In the genomic region with DNA sequence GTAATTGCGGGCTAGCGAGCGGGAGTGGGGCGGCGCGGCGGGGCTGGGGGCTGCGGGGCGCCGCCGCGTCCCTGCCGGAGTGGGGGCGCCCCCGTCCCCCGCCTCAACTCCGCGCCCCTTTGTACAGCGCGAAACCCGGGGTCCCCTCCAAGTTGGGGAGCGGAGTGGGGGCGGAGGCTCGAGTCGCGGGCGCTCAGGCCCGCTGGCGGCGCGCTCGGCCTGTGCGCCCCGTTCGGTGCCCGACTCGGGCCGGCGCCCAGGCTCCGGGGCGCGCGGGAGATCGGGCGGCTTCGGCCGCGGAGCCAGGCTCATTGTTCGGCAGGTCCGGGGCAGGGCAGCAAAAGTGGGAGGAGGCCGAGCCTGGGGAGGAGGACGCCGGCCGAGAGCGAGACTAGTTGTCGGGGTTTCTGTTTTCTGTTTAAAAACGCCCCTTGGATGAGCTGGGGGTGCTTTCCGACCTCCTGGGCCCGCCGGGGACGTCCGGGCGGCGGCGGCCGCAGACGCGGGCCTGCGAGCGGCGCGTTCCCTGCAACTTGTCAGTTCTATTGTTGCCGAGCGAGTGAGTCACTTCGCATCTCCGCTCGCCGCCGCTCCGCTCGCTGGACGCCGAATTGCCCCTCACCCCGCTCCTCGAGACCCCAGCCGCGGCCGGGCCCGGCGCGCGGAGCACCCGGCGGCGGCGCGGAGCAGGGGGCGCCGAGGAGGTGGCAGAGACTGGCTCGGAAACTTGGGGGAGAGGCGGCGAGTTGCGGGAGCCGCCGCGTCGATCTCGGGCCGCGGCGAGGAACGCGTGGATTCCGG, we compare ENCODE assay signal across 1 cellular context.
TF ChIP-seq lines count a peak whose summit lies in the region.

No MANE protein-coding gene starts in this region.

TF ChIP-seq in A549, 52 proteins besides CTCF, POLR2A, EP300 and RAD21 (continued from another document):
- peak; percentile 49; the same call in 1 of the 2 replicates for TF ChIP-seq FOSL2 (IDR thresholded peaks at IDR 0.05)
- peak; percentile 87 for TF ChIP-seq FOSL2 (CRISPR knock-in tag; IDR thresholded peaks at IDR 0.05)
- TF ChIP-seq KDM1A (IDR thresholded peaks at IDR 0.05; ENCODE audit: low read depth), result no peak
- TF ChIP-seq ZSCAN20 (CRISPR knock-in tag; IDR thresholded peaks at IDR 0.05), result no peak
- TF ChIP-seq PHF8 (IDR thresholded peaks at IDR 0.05; ENCODE audit: borderline replicate concordance, low read depth), result peak; percentile 50
- TF ChIP-seq, protein P1, sequence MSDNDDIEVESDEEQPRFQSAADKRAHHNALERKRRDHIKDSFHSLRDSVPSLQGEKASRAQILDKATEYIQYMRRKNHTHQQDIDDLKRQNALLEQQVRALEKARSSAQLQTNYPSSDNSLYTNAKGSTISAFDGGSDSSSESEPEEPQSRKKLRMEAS (IDR thresholded peaks at IDR 0.05), result 0 out of 2 replicates have a peak, but pooled peaks have one; percentile 46
- TF ChIP-seq, protein P2, sequence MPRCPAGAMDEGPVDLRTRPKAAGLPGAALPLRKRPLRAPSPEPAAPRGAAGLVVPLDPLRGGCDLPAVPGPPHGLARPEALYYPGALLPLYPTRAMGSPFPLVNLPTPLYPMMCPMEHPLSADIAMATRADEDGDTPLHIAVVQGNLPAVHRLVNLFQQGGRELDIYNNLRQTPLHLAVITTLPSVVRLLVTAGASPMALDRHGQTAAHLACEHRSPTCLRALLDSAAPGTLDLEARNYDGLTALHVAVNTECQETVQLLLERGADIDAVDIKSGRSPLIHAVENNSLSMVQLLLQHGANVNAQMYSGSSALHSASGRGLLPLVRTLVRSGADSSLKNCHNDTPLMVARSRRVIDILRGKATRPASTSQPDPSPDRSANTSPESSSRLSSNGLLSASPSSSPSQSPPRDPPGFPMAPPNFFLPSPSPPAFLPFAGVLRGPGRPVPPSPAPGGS (IDR thresholded peaks at IDR 0.05), result peak; percentile 52; the same call in 1 of the 3 replicates
- no peak for TF ChIP-seq HDAC2 (IDR thresholded peaks at IDR 0.05)
